In the genomic region with DNA sequence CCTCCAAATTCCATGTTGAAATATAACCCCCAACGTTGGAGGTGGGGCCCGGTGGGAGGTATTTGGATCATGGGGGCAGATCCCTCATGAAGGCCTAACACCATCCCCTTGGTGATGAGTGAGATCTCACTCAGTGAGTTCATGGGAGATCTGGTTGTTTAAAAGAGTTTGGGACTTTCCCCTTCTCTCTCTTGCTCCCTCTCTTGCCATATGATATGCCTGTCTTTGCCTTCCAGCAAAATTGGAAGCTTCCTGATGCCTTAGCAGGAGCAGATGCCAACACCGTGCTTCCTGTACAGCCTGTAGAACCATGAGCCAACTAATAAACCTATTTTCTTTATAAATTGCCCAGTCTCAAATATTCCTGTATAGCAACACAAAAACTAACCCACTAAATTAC, we compare ENCODE assay signal across 22 cellular contexts.
"Had no signal": no experiment of that assay in that cellular context is flagged by ENCODE, and none has a peak within 500 bp of the region (broad histone marks: within the 10 kb centered on the region; RNA-seq: fewer than 3 reads in every experiment).

No MANE protein-coding gene starts in this region.

- H3K27me3 Mint-ChIP-seq: stimulated activated naive CD8-positive, alpha-beta T cell treated with anti-CD3 and anti-CD28 coated beads, Interleukin-15, amount 100 ng/mL, for 72 hours had no signal

- H3K27me3 ChIP-seq: colonic mucosa, spleen, testis, tibial nerve, upper lobe of right lung had no signal

- H3K36me3 ChIP-seq: colonic mucosa, heart right ventricle, spleen, tibial nerve, upper lobe of right lung had no signal

- H3K4me1 ChIP-seq: colonic mucosa, heart right ventricle, testis, tibial nerve, upper lobe of right lung had no signal

- H3K4me3 ChIP-seq: colonic mucosa, heart right ventricle, mucosa of descending colon, spleen, testis, tibial nerve, upper lobe of right lung had no signal

- H3K36me3 Mint-ChIP-seq: natural killer cell; stimulated activated naive B cell treated with anti-CD40 and anti-IgM and Interleukin-4, amounts not matched to agents 10 μg/mL and 1 μg/mL and 100 μg/mL, for 72 hours had no signal

- H3K9me3 Mint-ChIP-seq: natural killer cell; stimulated activated naive B cell treated with anti-CD40 and anti-IgM and Interleukin-4, amounts not matched to agents 10 μg/mL and 1 μg/mL and 100 μg/mL, for 72 hours had no signal

- DNase-seq: colonic mucosa; dermis blood vessel endothelial cell; erythroblast; heart right ventricle; hypothalamus; kidney glomerular epithelial cell; mucosa of descending colon; natural killer cell; posterior cingulate gyrus; spleen; stimulated activated CD4-positive, alpha-beta T cell treated with anti-CD3 and anti-CD28 coated beads, Interleukin-15, amount 100 ng/mL, for 24 hours; stimulated activated CD4-positive, alpha-beta T cell treated with anti-CD3 and anti-CD28 coated beads, Interleukin-2, amount 100 ng/mL, for 24 hours; stimulated activated CD4-positive, alpha-beta T cell treated with anti-CD3 and anti-CD28 coated beads, Interleukin-4, amount 100 ng/mL, for 4 hours; stimulated activated naive B cell treated with anti-CD40 and anti-IgM and Interleukin-4, amounts not matched to agents 10 μg/mL and 1 μg/mL and 100 μg/mL, for 72 hours; stimulated activated naive CD8-positive, alpha-beta T cell treated with anti-CD3 and anti-CD28 coated beads, Interleukin-15, amount 100 ng/mL, for 72 hours; testis; upper lobe of right lung had no signal

- H3K4me3 Mint-ChIP-seq: natural killer cell; neural crest cell; stimulated activated naive B cell treated with anti-CD40 and anti-IgM and Interleukin-4, amounts not matched to agents 10 μg/mL and 1 μg/mL and 100 μg/mL, for 72 hours; stimulated activated naive CD8-positive, alpha-beta T cell treated with anti-CD3 and anti-CD28 coated beads, Interleukin-15, amount 100 ng/mL, for 72 hours had no signal

- H3K27ac Mint-ChIP-seq: natural killer cell; stimulated activated naive B cell treated with anti-CD40 and anti-IgM and Interleukin-4, amounts not matched to agents 10 μg/mL and 1 μg/mL and 100 μg/mL, for 72 hours; stimulated activated naive CD8-positive, alpha-beta T cell treated with anti-CD3 and anti-CD28 coated beads, Interleukin-15, amount 100 ng/mL, for 72 hours had no signal

- H3K4me1 Mint-ChIP-seq: neural crest cell had no signal

- H3K9me3 ChIP-seq: colonic mucosa, heart right ventricle, mucosa of descending colon, spleen, testis, tibial nerve, upper lobe of right lung had no signal

- H3K27ac ChIP-seq: colonic mucosa, heart right ventricle, spleen, testis, tibial nerve, upper lobe of right lung had no signal

- FAIRE-seq: frontal cortex, islet of Langerhans had no signal

- ATAC-seq: heart right ventricle; mucosa of descending colon; natural killer cell; sciatic nerve; stimulated activated naive B cell treated with anti-CD40 and anti-IgM and Interleukin-4, amounts not matched to agents 10 μg/mL and 1 μg/mL and 100 μg/mL, for 72 hours; stimulated activated naive CD8-positive, alpha-beta T cell treated with anti-CD3 and anti-CD28 coated beads, Interleukin-15, amount 100 ng/mL, for 72 hours; upper lobe of right lung had no signal
